Comparison of ENCODE assay signal across 21 cellular contexts in genomic region chr11:101030692-101031091, GRCh38.
A peak's percentile ranks its signal among the peaks of the same experiment; 100 is the strongest.
DNase-seq lines count a peak whose midpoint lies in the region; ATAC-seq and TF ChIP-seq lines count a peak whose summit lies in the region.
"Had no signal": no experiment of that assay in that cellular context is flagged by ENCODE, and none has a peak within 500 bp of the region (broad histone marks: within the 10 kb centered on the region; RNA-seq: fewer than 3 reads in every experiment).

No MANE protein-coding gene starts in this region.

- no peak for TF ChIP-seq CTCF in WERI-Rb-1 (IDR thresholded peaks at IDR 0.05; ENCODE audit: low read depth, low read length)
- no peak for TF ChIP-seq CTCF in foreskin fibroblast (IDR thresholded peaks at IDR 0.05; ENCODE audit: low read depth, low read length)
- no peak for TF ChIP-seq CTCF in activated CD8-positive, alpha-beta T cell treated with anti-CD3 and anti-CD28 coated beads for 36 hours (IDR thresholded peaks at IDR 0.05)

- H3K4me1 Mint-ChIP-seq in activated T-helper 17 cell treated with anti-CD3 and anti-CD28 coated beads, Interleukin-2, amount 50 U/mL, for 72 hours, result no peaks in the 10 kb centered on the region
- no peaks in the 10 kb centered on the region for H3K4me1 Mint-ChIP-seq in activated CD8-positive, alpha-beta T cell treated with anti-CD3 and anti-CD28 coated beads for 36 hours (ENCODE audit: low read depth)
- H3K4me1 Mint-ChIP-seq: naive thymus-derived CD8-positive, alpha-beta T cell had no signal

- no peaks in the 10 kb centered on the region for H3K9me3 ChIP-seq in WERI-Rb-1 (ENCODE audit: severe bottlenecking)
- H3K9me3 ChIP-seq: heart left ventricle had no signal

- H3K27ac Mint-ChIP-seq in activated T-helper 17 cell treated with anti-CD3 and anti-CD28 coated beads, Interleukin-2, amount 50 U/mL, for 72 hours, result no peak overlapping the region
- no peak overlapping the region for H3K27ac Mint-ChIP-seq in activated CD8-positive, alpha-beta T cell treated with anti-CD3 and anti-CD28 coated beads for 36 hours
- H3K27ac Mint-ChIP-seq: activated naive CD4-positive, alpha-beta T cell treated with anti-CD3 and anti-CD28 coated beads, Interleukin-2, amount 50 U/mL, for 72 hours; naive thymus-derived CD8-positive, alpha-beta T cell had no signal

- no peaks in the 10 kb centered on the region for H3K36me3 ChIP-seq in WERI-Rb-1
- H3K36me3 ChIP-seq: heart left ventricle had no signal

- CTCF ChIA-PET in activated CD8-positive, alpha-beta T cell treated with anti-CD3 and anti-CD28 coated beads for 36 hours (lab: Charles Lee), result no interaction called here

- no peak overlapping the region for H3K4me3 Mint-ChIP-seq in activated T-helper 17 cell treated with anti-CD3 and anti-CD28 coated beads, Interleukin-2, amount 50 U/mL, for 72 hours
- H3K4me3 Mint-ChIP-seq in activated CD8-positive, alpha-beta T cell treated with anti-CD3 and anti-CD28 coated beads for 36 hours, result no peak overlapping the region
- H3K4me3 Mint-ChIP-seq: naive thymus-derived CD8-positive, alpha-beta T cell had no signal

- H3K27ac ChIP-seq in WERI-Rb-1, result no peak overlapping the region
- H3K27ac ChIP-seq: GM23248, heart left ventricle had no signal

- H3K36me3 Mint-ChIP-seq in activated T-helper 17 cell treated with anti-CD3 and anti-CD28 coated beads, Interleukin-2, amount 50 U/mL, for 72 hours (ENCODE audit: low read depth), result no peaks in the 10 kb centered on the region
- H3K36me3 Mint-ChIP-seq in activated CD8-positive, alpha-beta T cell treated with anti-CD3 and anti-CD28 coated beads for 36 hours (ENCODE audit: low read depth), result no peaks in the 10 kb centered on the region
- H3K36me3 Mint-ChIP-seq: activated naive CD4-positive, alpha-beta T cell treated with anti-CD3 and anti-CD28 coated beads, Interleukin-2, amount 50 U/mL, for 72 hours; naive thymus-derived CD8-positive, alpha-beta T cell had no signal

- peaks cover 11% of the 10 kb centered on the region for H3K9me3 Mint-ChIP-seq in activated T-helper 17 cell treated with anti-CD3 and anti-CD28 coated beads, Interleukin-2, amount 50 U/mL, for 72 hours
- no peaks in the 10 kb centered on the region for H3K9me3 Mint-ChIP-seq in activated CD8-positive, alpha-beta T cell treated with anti-CD3 and anti-CD28 coated beads for 36 hours

- no peak overlapping the region for H3K4me3 ChIP-seq in WERI-Rb-1 (ENCODE audit: low read depth, low read length)
- no peak overlapping the region for H3K4me3 ChIP-seq in foreskin fibroblast (ENCODE audit: low read depth in 1 of 2, low read length in 2 of 2)
- H3K4me3 ChIP-seq: GM23248, heart left ventricle had no signal

- peak; percentile 11 for DNase-seq in CD1c-positive myeloid dendritic cell (ENCODE audit: extremely low spot score)
- DNase-seq in WERI-Rb-1, result peak; percentile 9
- no peak for DNase-seq in foreskin fibroblast
- no peak for DNase-seq in activated CD8-positive, alpha-beta T cell treated with anti-CD3 and anti-CD28 coated beads for 36 hours
- DNase-seq: activated CD4-positive, alpha-beta T cell treated with anti-CD3 and anti-CD28 coated beads for 4 hours; aorta; central memory CD4-positive, alpha-beta T cell; DMS79; GM23248; heart left ventricle; left colon; naive thymus-derived CD8-positive, alpha-beta T cell; NCI-H1694; small intestine; stimulated activated naive CD8-positive, alpha-beta T cell treated with anti-CD3 and anti-CD28 coated beads, Interleukin-15, Interleukin-2, amounts not matched to agents 100 U/mL and 50 U/mL, for 24 hours had no signal

- no peaks in the 10 kb centered on the region for H3K27me3 ChIP-seq in WERI-Rb-1 (ENCODE audit: insufficient read depth, low read depth, severe bottlenecking)
- H3K27me3 ChIP-seq: heart left ventricle had no signal

- intact Hi-C loops in activated CD8-positive, alpha-beta T cell treated with anti-CD3 and anti-CD28 coated beads for 36 hours (cut with micrococcal nuclease), result no loop called here

- POLR2A ChIA-PET in activated CD8-positive, alpha-beta T cell treated with anti-CD3 and anti-CD28 coated beads for 36 hours (lab: Charles Lee), result no interaction called here

- no peaks in the 10 kb centered on the region for H3K27me3 Mint-ChIP-seq in activated T-helper 17 cell treated with anti-CD3 and anti-CD28 coated beads, Interleukin-2, amount 50 U/mL, for 72 hours
- H3K27me3 Mint-ChIP-seq in activated CD8-positive, alpha-beta T cell treated with anti-CD3 and anti-CD28 coated beads for 36 hours, result no peaks in the 10 kb centered on the region
- H3K27me3 Mint-ChIP-seq: naive thymus-derived CD8-positive, alpha-beta T cell had no signal

- ATAC-seq in GM21390 (IDR thresholded peaks at IDR 0.05; ENCODE audit: unreplicated experiment), result peak; percentile 56
- peak; percentile 47 for ATAC-seq in HG03025 (IDR thresholded peaks at IDR 0.05; ENCODE audit: low FRiP score, unreplicated experiment)
- ATAC-seq in GM19328 (IDR thresholded peaks at IDR 0.05; ENCODE audit: unreplicated experiment), result no peak
- ATAC-seq in activated T-helper 17 cell treated with anti-CD3 and anti-CD28 coated beads, Interleukin-2, amount 50 U/mL, for 72 hours (replicated peaks), result no peak
- ATAC-seq in activated CD8-positive, alpha-beta T cell treated with anti-CD3 and anti-CD28 coated beads for 36 hours, result no peak
- ATAC-seq: activated naive CD4-positive, alpha-beta T cell treated with anti-CD3 and anti-CD28 coated beads, Interleukin-2, amount 50 U/mL, for 72 hours; heart left ventricle; left colon; naive thymus-derived CD8-positive, alpha-beta T cell; Right ventricle myocardium inferior; stimulated activated naive CD8-positive, alpha-beta T cell treated with anti-CD3 and anti-CD28 coated beads, Interleukin-15, Interleukin-2, amounts not matched to agents 100 U/mL and 50 U/mL, for 24 hours had no signal

Comparison
In these comparisons a context has a peak if more than half of its experiments do, and no peak if none do; other contexts are left out.
1. DNase-seq: peak in CD1c-positive myeloid dendritic cell (single experiment) and WERI-Rb-1 (single experiment); none in foreskin fibroblast (0 of 2) and activated CD8-positive, alpha-beta T cell treated with anti-CD3 and anti-CD28 coated beads for 36 hours (single experiment).
2. ATAC-seq: peak in GM21390 (single experiment) and HG03025 (single experiment); none in GM19328 (single experiment), activated T-helper 17 cell treated with anti-CD3 and anti-CD28 coated beads, Interleukin-2, amount 50 U/mL, for 72 hours (single experiment) and activated CD8-positive, alpha-beta T cell treated with anti-CD3 and anti-CD28 coated beads for 36 hours (single experiment).